ENCODE assay signal across 20 cellular contexts in genomic region chr9:115924669-115924987, GRCh38.
A peak's percentile ranks its signal among the peaks of the same experiment; 100 is the strongest.
DNase-seq lines count a peak whose midpoint lies in the region; FAIRE-seq and TF ChIP-seq lines count a peak whose summit lies in the region.
"Had no signal": no experiment of that assay in that cellular context is flagged by ENCODE, and none has a peak within 500 bp of the region (broad histone marks: within the 10 kb centered on the region; RNA-seq: fewer than 3 reads in every experiment).

No MANE protein-coding gene starts in this region.

- no peaks in the 10 kb centered on the region for H3K4me1 Mint-ChIP-seq in astrocyte (ENCODE audit: low read depth, unreplicated experiment)
- H3K4me1 Mint-ChIP-seq in CD4-positive, alpha-beta memory T cell = peaks cover 0 to 1% (median 0%) of the 10 kb centered on the region in 4 donors
- no peaks in the 10 kb centered on the region for H3K4me1 Mint-ChIP-seq in H9
- H3K4me1 Mint-ChIP-seq: CD4-positive, CD25-positive, alpha-beta regulatory T cell had no signal

- no peaks in the 10 kb centered on the region for H3K27me3 ChIP-seq in ACC112 (ENCODE audit: insufficient read depth, low read length)
- H3K27me3 ChIP-seq in astrocyte (ENCODE audit: insufficient read depth, low read length) = no peaks in the 10 kb centered on the region
- no peaks in the 10 kb centered on the region for H3K27me3 ChIP-seq in mesenchymal stem cell (ENCODE audit: control insufficient read depth in 1 of 2, insufficient read depth in 1 of 2, low read length in 2 of 2)
- H3K27me3 ChIP-seq in CD4-positive, alpha-beta memory T cell (ENCODE audit: insufficient read depth, low read length) = no peaks in the 10 kb centered on the region
- no peaks in the 10 kb centered on the region for H3K27me3 ChIP-seq in H9 (ENCODE audit: insufficient read depth, low read length)
- H3K27me3 ChIP-seq: BE2C had no signal

- peak overlapping the region; percentile 93 for H2BK120ac ChIP-seq in mesenchymal stem cell (ENCODE audit: low read depth, low read length)
- no peak overlapping the region for H2BK120ac ChIP-seq in H9 (ENCODE audit: low read depth, low read length, poor library complexity, severe bottlenecking)

- H3K27ac ChIP-seq in ACC112 (ENCODE audit: low read depth, low read length) (peak overlapping the region; percentile 84), astrocyte (ENCODE audit: low read depth, low read length) (no peak overlapping the region), mesenchymal stem cell (ENCODE audit: low read length, poor library complexity, severe bottlenecking) (no peak overlapping the region), H9 (ENCODE audit: insufficient read length, low read depth, low read length) (no peak overlapping the region)
- H3K27ac ChIP-seq in CD4-positive, alpha-beta memory T cell (ENCODE audit: low read depth, low read length) = no peak overlapping the region

- H3K4me3 Mint-ChIP-seq in astrocyte (ENCODE audit: unreplicated experiment) (no peak overlapping the region), H9 (no peak overlapping the region)
- no peak overlapping the region for H3K4me3 Mint-ChIP-seq in CD4-positive, alpha-beta memory T cell
- H3K4me3 Mint-ChIP-seq: CD4-positive, CD25-positive, alpha-beta regulatory T cell had no signal

- peak overlapping the region; percentile 33 for H3K4me2 ChIP-seq in astrocyte (ENCODE audit: low read length)
- no peak overlapping the region for H3K4me2 ChIP-seq in mesenchymal stem cell (ENCODE audit: low read length, poor library complexity, severe bottlenecking)
- no peak overlapping the region for H3K4me2 ChIP-seq in H9 (ENCODE audit: insufficient read depth, insufficient read length, low read length)

- H4K91ac ChIP-seq in mesenchymal stem cell (ENCODE audit: low read length) (peak overlapping the region; percentile 86), H9 (ENCODE audit: insufficient read length, low read depth, low read length) (no peak overlapping the region)

- no peaks in the 10 kb centered on the region for H3K23me2 ChIP-seq in H9 (ENCODE audit: insufficient read length, low read depth, low read length, poor library complexity, severe bottlenecking)

- H3K9me3 ChIP-seq in astrocyte (ENCODE audit: insufficient read depth, low read depth, low read length) = no peaks in the 10 kb centered on the region
- no peaks in the 10 kb centered on the region for H3K9me3 ChIP-seq in mesenchymal stem cell (ENCODE audit: control insufficient read depth, low read length)
- H3K9me3 ChIP-seq in CD4-positive, alpha-beta memory T cell (ENCODE audit: control insufficient read depth in 1 of 2, low read length in 2 of 2) = no peaks in the 10 kb centered on the region
- H3K9me3 ChIP-seq in H9 (ENCODE audit: control insufficient read depth, low read depth, low read length) = no peaks in the 10 kb centered on the region
- H3K9me3 ChIP-seq: BE2C, Caco-2 had no signal

- no peak overlapping the region for H2BK20ac ChIP-seq in H9 (ENCODE audit: low read depth, low read length, poor library complexity, severe bottlenecking)

- H3K79me2 ChIP-seq in ACC112 (ENCODE audit: control insufficient read depth, insufficient read depth, low read length, unreplicated experiment) (no peaks in the 10 kb centered on the region), astrocyte (ENCODE audit: insufficient read depth, low read length) (no peaks in the 10 kb centered on the region), H9 (ENCODE audit: insufficient read depth, low read length) (no peaks in the 10 kb centered on the region)

- H3K4ac ChIP-seq in mesenchymal stem cell (ENCODE audit: low read depth in 1 of 2, low read length in 2 of 2) = peak overlapping the region; percentile 57 to 75
- no peak overlapping the region for H3K4ac ChIP-seq in H9 (ENCODE audit: low read depth, low read length)

- no peak overlapping the region for H2AK5ac ChIP-seq in mesenchymal stem cell (ENCODE audit: low read length, severe bottlenecking)
- H2AK5ac ChIP-seq in H9 (ENCODE audit: insufficient read length, low read length) = no peak overlapping the region

- H2AFZ ChIP-seq in ACC112 (ENCODE audit: low read length, unreplicated experiment) (no peak overlapping the region), astrocyte (ENCODE audit: low read depth, low read length) (no peak overlapping the region), mesenchymal stem cell (ENCODE audit: low read depth, low read length) (no peak overlapping the region), H9 (ENCODE audit: low read length) (no peak overlapping the region)

- H3K36me3 Mint-ChIP-seq in astrocyte (ENCODE audit: low read depth, unreplicated experiment) = peaks cover 2% of the 10 kb centered on the region
- H3K36me3 Mint-ChIP-seq in CD4-positive, alpha-beta memory T cell = no peaks in the 10 kb centered on the region
- H3K36me3 Mint-ChIP-seq in H9 (ENCODE audit: insufficient read depth in 1 of 3, low read depth in 3 of 3) = no peaks in the 10 kb centered on the region
- H3K36me3 Mint-ChIP-seq: CD4-positive, CD25-positive, alpha-beta regulatory T cell had no signal

- no peak overlapping the region for H4K5ac ChIP-seq in H9 (ENCODE audit: insufficient read length, low read depth, low read length)

- FAIRE-seq in H54 (lab: Jason Lieb, UNC) (peak; percentile 23), astrocyte (lab: Jason Lieb, UNC) (no peak)
- FAIRE-seq: A204.1, D721Med, G401.6, GM12891, GM19239, H1, HTR-8/SVneo had no signal

- no peak for TF ChIP-seq CTCF in astrocyte (IDR thresholded peaks at IDR 0.05; ENCODE audit: insufficient read depth, low read depth, low read length)
- TF ChIP-seq CTCF in H9 (conservative IDR thresholded peaks at IDR 0.05) = no peak

- CTCF ChIA-PET in CD4-positive, alpha-beta memory T cell (lab: Charles Lee; ENCODE audit: partially characterized antibody) = no interaction called here

- TF ChIP-seq POLR2A in H54 (IDR thresholded peaks at IDR 0.05; ENCODE audit: low read depth, low read length) = no peak

- H3K9me3 Mint-ChIP-seq in astrocyte (ENCODE audit: unreplicated experiment) (peaks cover 6% of the 10 kb centered on the region), H9 (peaks cover 0 to 3% of the 10 kb centered on the region in 2 experiments; a peak in 1 of 5 replicates)
- peaks cover 2 to 7% (median 3%) of the 10 kb centered on the region in 8 donors for H3K9me3 Mint-ChIP-seq in CD4-positive, alpha-beta memory T cell

- H3K9ac ChIP-seq in astrocyte (ENCODE audit: low read length) = no peak overlapping the region
- no peak overlapping the region for H3K9ac ChIP-seq in mesenchymal stem cell (ENCODE audit: low read length)
- H3K9ac ChIP-seq in H9 (ENCODE audit: extremely low read depth, insufficient read length, low read length) = no peak overlapping the region

- intact Hi-C loops in CD4-positive, alpha-beta memory T cell (cut with micrococcal nuclease) = no loop called here

- no peak overlapping the region for H3T11ph ChIP-seq in H9 (ENCODE audit: low read length)

- H3K27me3 Mint-ChIP-seq in astrocyte (ENCODE audit: low read depth, unreplicated experiment) = no peaks in the 10 kb centered on the region
- H3K27me3 Mint-ChIP-seq in CD4-positive, alpha-beta memory T cell = no peaks in the 10 kb centered on the region
- H3K27me3 Mint-ChIP-seq in H9 (ENCODE audit: low read depth) = no peaks in the 10 kb centered on the region
- H3K27me3 Mint-ChIP-seq: CD4-positive, CD25-positive, alpha-beta regulatory T cell had no signal

- H3K79me1 ChIP-seq in mesenchymal stem cell (replicated peaks; ENCODE audit: low read length, poor library complexity, severe bottlenecking) = no peaks in the 10 kb centered on the region
- no peaks in the 10 kb centered on the region for H3K79me1 ChIP-seq in H9 (ENCODE audit: insufficient read depth, low read depth, low read length, poor library complexity, severe bottlenecking)

- H3K4me1 ChIP-seq in ACC112 (ENCODE audit: control insufficient read depth, insufficient read depth, low read length, unreplicated experiment) (peaks cover 32% of the 10 kb centered on the region), astrocyte (ENCODE audit: insufficient read depth, low read length) (peaks cover 5% of the 10 kb centered on the region), mesenchymal stem cell (ENCODE audit: control insufficient read depth, insufficient read depth, low read depth, low read length) (no peaks in the 10 kb centered on the region), H9 (ENCODE audit: insufficient read depth, low read length) (no peaks in the 10 kb centered on the region)
- H3K4me1 ChIP-seq in CD4-positive, alpha-beta memory T cell (ENCODE audit: insufficient read depth, low read length) = no peaks in the 10 kb centered on the region
- H3K4me1 ChIP-seq: BE2C, Caco-2 had no signal

- peak overlapping the region; percentile 83 to 87 for H3K18ac ChIP-seq in mesenchymal stem cell (ENCODE audit: low read depth in 1 of 2, low read length in 2 of 2)
- no peak overlapping the region for H3K18ac ChIP-seq in H9 (ENCODE audit: insufficient read length, low read depth, low read length)

- H3K4me3 ChIP-seq in ACC112 (ENCODE audit: low read depth, low read length) (no peak overlapping the region), astrocyte (ENCODE audit: insufficient read depth, low read depth, low read length) (no peak overlapping the region), mesenchymal stem cell (ENCODE audit: insufficient read depth in 1 of 2, low read depth in 1 of 2, low read length in 2 of 2) (no peak overlapping the region)
- no peak overlapping the region for H3K4me3 ChIP-seq in CD4-positive, alpha-beta memory T cell (ENCODE audit: low read length in 2 of 2)

- H4K8ac ChIP-seq in mesenchymal stem cell (ENCODE audit: low read length) = no peak overlapping the region
- H4K8ac ChIP-seq in H9 (replicated peaks; ENCODE audit: insufficient read length, low read depth, low read length) = no peak overlapping the region

- no peak overlapping the region for H2BK5ac ChIP-seq in mesenchymal stem cell (ENCODE audit: low read depth, low read length, poor library complexity, severe bottlenecking)
- no peak overlapping the region for H2BK5ac ChIP-seq in H9 (ENCODE audit: insufficient read length, low read length)

- no peak overlapping the region for H3K27ac Mint-ChIP-seq in astrocyte (ENCODE audit: unreplicated experiment)
- H3K27ac Mint-ChIP-seq in CD4-positive, alpha-beta memory T cell = no peak overlapping the region
- H3K27ac Mint-ChIP-seq in H9 = no peak overlapping the region

- no peak overlapping the region for H3K56ac ChIP-seq in H9 (ENCODE audit: insufficient read length, low read depth, low read length)

- H2BK12ac ChIP-seq in mesenchymal stem cell (ENCODE audit: low read length in 2 of 2) (peak overlapping the region; percentile 82 to 85), H9 (ENCODE audit: insufficient read length, low read depth, low read length) (no peak overlapping the region)

- H4K20me1 ChIP-seq in astrocyte (ENCODE audit: insufficient read depth, low read length) = no peaks in the 10 kb centered on the region
- no peaks in the 10 kb centered on the region for H4K20me1 ChIP-seq in H9 (ENCODE audit: control insufficient read depth, insufficient read depth, insufficient read length)

- no peak overlapping the region for H3K14ac ChIP-seq in mesenchymal stem cell (ENCODE audit: low read length in 2 of 2)
- no peak overlapping the region for H3K14ac ChIP-seq in H9 (ENCODE audit: insufficient read depth, low read length)

- DNase-seq in H54 (ENCODE audit: insufficient read length, low spot score) = no peak
- no peak for DNase-seq in astrocyte (ENCODE audit: low read depth)
- DNase-seq in mesenchymal stem cell = no peak
- DNase-seq in middle frontal gyrus (ENCODE audit: extremely low spot score, low spot score) = no peak
- no peak for DNase-seq in CD4-positive, alpha-beta memory T cell
- no peak for DNase-seq in H9
- no peak for DNase-seq in AML-193 (lab: John Stamatoyannopoulos, UW)
- DNase-seq: BE2C; C1 segment of cervical spinal cord; Caco-2; CD4-positive, CD25-positive, alpha-beta regulatory T cell; KG1 had no signal

- H2BK15ac ChIP-seq in mesenchymal stem cell (ENCODE audit: low read depth, poor library complexity, severe bottlenecking) = no peak overlapping the region
- no peak overlapping the region for H2BK15ac ChIP-seq in H9 (ENCODE audit: low read depth, low read length)

- H3K36me3 ChIP-seq in ACC112 (ENCODE audit: insufficient read depth, low read length) = no peaks in the 10 kb centered on the region
- no peaks in the 10 kb centered on the region for H3K36me3 ChIP-seq in astrocyte (ENCODE audit: insufficient read depth, low read length)
- no peaks in the 10 kb centered on the region for H3K36me3 ChIP-seq in mesenchymal stem cell (ENCODE audit: control insufficient read depth in 1 of 2, insufficient read depth in 2 of 2, low read depth in 1 of 2, low read length in 2 of 2)
- no peaks in the 10 kb centered on the region for H3K36me3 ChIP-seq in CD4-positive, alpha-beta memory T cell (ENCODE audit: insufficient read depth, low read length)
- H3K36me3 ChIP-seq: BE2C had no signal

- H3K23ac ChIP-seq in mesenchymal stem cell (ENCODE audit: low read length in 2 of 2) (no peak overlapping the region), H9 (ENCODE audit: insufficient read length, low read depth, low read length) (no peak overlapping the region)

- POLR2A ChIA-PET in CD4-positive, alpha-beta memory T cell (lab: Charles Lee; ENCODE audit: partially characterized antibody) = no interaction called here
